In the genomic region with DNA sequence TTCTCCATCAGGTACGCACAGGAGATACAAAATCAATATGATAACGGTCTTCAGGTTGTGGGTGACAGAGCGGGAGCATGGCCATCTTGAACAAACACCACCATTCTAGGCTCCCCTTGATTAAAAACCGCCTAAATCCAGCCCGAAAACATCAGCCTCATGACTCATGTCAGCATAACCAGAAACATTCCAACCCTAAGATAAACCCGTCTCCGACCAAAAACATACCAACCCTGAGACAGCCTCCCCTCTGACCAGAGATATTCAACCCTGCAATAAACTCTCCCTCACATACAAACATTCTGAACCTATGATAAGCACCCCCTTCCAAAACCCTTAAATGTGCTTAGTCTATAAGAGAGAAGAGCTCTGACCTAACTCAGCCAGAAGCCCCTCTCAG, we compare ENCODE assay signal across 19 cellular contexts.
DNase-seq lines count a peak whose midpoint lies in the region; ATAC-seq and TF ChIP-seq lines count a peak whose summit lies in the region.
"Had no signal": no experiment of that assay in that cellular context is flagged by ENCODE, and none has a peak within 500 bp of the region (broad histone marks: within the 10 kb centered on the region; RNA-seq: fewer than 3 reads in every experiment).

No MANE protein-coding gene starts in this region.

- BruUV-seq in MCF 10A (replicated peaks; lab: Mats Ljungman, UMichigan) (no TSS peak), mammary epithelial cell (replicated peaks; lab: Mats Ljungman, UMichigan) (no TSS peak)

- H3K27ac ChIP-seq in mammary epithelial cell (ENCODE audit: insufficient read depth, low read depth, low read length) = no peak overlapping the region
- peak overlapping the region; percentile 82 to 94 for H3K27ac ChIP-seq in right atrium auricular region
- no peak overlapping the region for H3K27ac ChIP-seq in CD4-positive, alpha-beta T cell (ENCODE audit: low read depth, low read length)
- H3K27ac ChIP-seq: 22Rv1, RWPE1, sigmoid colon had no signal

- peaks cover 7% of the 10 kb centered on the region for H3K4me1 Mint-ChIP-seq in MCF 10A (ENCODE audit: insufficient read depth, unreplicated experiment)
- H3K4me1 Mint-ChIP-seq in CD4-positive, alpha-beta T cell (ENCODE audit: low read depth) = no peaks in the 10 kb centered on the region
- H3K4me1 Mint-ChIP-seq: nephron had no signal

- H3K27me3 ChIP-seq in mammary epithelial cell (ENCODE audit: insufficient read depth, low read length) (no peaks in the 10 kb centered on the region), right atrium auricular region (no peaks in the 10 kb centered on the region)
- H3K27me3 ChIP-seq in CD4-positive, alpha-beta T cell (ENCODE audit: control insufficient read depth, insufficient read depth, low read length) = no peaks in the 10 kb centered on the region
- H3K27me3 ChIP-seq: sigmoid colon had no signal

- H4K20me1 ChIP-seq in mammary epithelial cell (ENCODE audit: insufficient read depth, low read length) = no peaks in the 10 kb centered on the region

- H2AFZ ChIP-seq in mammary epithelial cell (ENCODE audit: low read depth, low read length) = no peak overlapping the region

- no peaks in the 10 kb centered on the region for H3K27me3 Mint-ChIP-seq in MCF 10A (ENCODE audit: insufficient read depth, unreplicated experiment)
- no peaks in the 10 kb centered on the region for H3K27me3 Mint-ChIP-seq in CD4-positive, alpha-beta T cell
- H3K27me3 Mint-ChIP-seq: brain had no signal

- no peaks in the 10 kb centered on the region for H3K9me3 Mint-ChIP-seq in MCF 10A (ENCODE audit: unreplicated experiment)
- H3K9me3 Mint-ChIP-seq in CD4-positive, alpha-beta T cell = peaks cover 20% of the 10 kb centered on the region

- dilution Hi-C loops in mammary epithelial cell (cut with HindIII; ENCODE audit: low sequenced_read_pairs) = no loop called here

- CTCF ChIA-PET in MCF 10A (lab: Yijun Ruan, JAX) = no interaction called here
- CTCF ChIA-PET in mammary epithelial cell (lab: Charles Lee; ENCODE audit: low non-redundant PET) = no interaction called here
- CTCF ChIA-PET in CD4-positive, alpha-beta T cell (lab: Charles Lee) = no interaction called here

- H3K27ac Mint-ChIP-seq in MCF 10A (ENCODE audit: low read depth, unreplicated experiment) = peak overlapping the region; percentile 20
- H3K27ac Mint-ChIP-seq in CD4-positive, alpha-beta T cell = no peak overlapping the region
- H3K27ac Mint-ChIP-seq: activated T-helper 1 cell treated with anti-CD3 and anti-CD28 coated beads, Interleukin-12 subunit alpha, Interleukin-12 subunit beta, Interleukin-2, Interleukin-4 antibody, amounts not matched to agents 30 ng/mL and 10 ng/mL and 1 ng/mL, durations not matched to agents 14 hours and 24 hours and 36 hours; endodermal cell; nephron had no signal

- no peaks in the 10 kb centered on the region for H3K79me2 ChIP-seq in mammary epithelial cell (ENCODE audit: insufficient read depth, low read length)

- POLR2A ChIA-PET in MCF 10A (lab: Yijun Ruan, JAX) = no interaction called here
- POLR2A ChIA-PET in CD4-positive, alpha-beta T cell (lab: Charles Lee) = no interaction called here

- H3K4me2 ChIP-seq in mammary epithelial cell (ENCODE audit: insufficient read depth, low read depth, low read length) = no peak overlapping the region

- ATAC-seq in CD4-positive, alpha-beta T cell (ENCODE audit: poor library complexity) = no peak

- DNase-seq in MCF 10A (ENCODE audit: unreplicated experiment) (no peak), mammary epithelial cell (no peak), astrocyte of the spinal cord (ENCODE audit: low read depth, low spot score) (peak; percentile 77), right atrium auricular region (ENCODE audit: low spot score) (no peak), SW480 (ENCODE audit: low spot score) (no peak), foreskin melanocyte (no peak)
- DNase-seq in NK-92 treated with Interleukin-12 subunit alpha and Interleukin-12 subunit beta, amount 100 ng/mL, for 24 hours (lab: John Stamatoyannopoulos, UW) = no peak
- DNase-seq in CD4-positive, alpha-beta T cell = no peak
- DNase-seq: endodermal cell; hypothalamus; NCI-H2081; sigmoid colon; stimulated activated naive CD4-positive, alpha-beta T cell had no signal

- H3K36me3 ChIP-seq in mammary epithelial cell (ENCODE audit: insufficient read depth, low read length) = no peaks in the 10 kb centered on the region
- H3K36me3 ChIP-seq in right atrium auricular region = no peaks in the 10 kb centered on the region
- H3K36me3 ChIP-seq: HAP-1, sigmoid colon had no signal

- H3K9ac ChIP-seq in mammary epithelial cell (ENCODE audit: insufficient read depth, low read length) = no peak overlapping the region

- in situ Hi-C loops in mammary epithelial cell (cut with MboI; ENCODE audit: low sequenced_read_pairs in 2 of 2) (no loop called here), astrocyte of the spinal cord (cut with HindIII; ENCODE audit: low sequenced_read_pairs) (no loop called here)

- H3K4me3 ChIP-seq in mammary epithelial cell (replicated peaks in 1 of 3; ENCODE audit: insufficient read depth in 1 of 3, low read depth in 2 of 3, low read length in 3 of 3) (no peak overlapping the region), astrocyte of the spinal cord (ENCODE audit: low read depth, low read length) (no peak overlapping the region), right atrium auricular region (no peak overlapping the region)
- H3K4me3 ChIP-seq: HAP-1, sigmoid colon had no signal

- TF ChIP-seq CTCF in MCF 10A (IDR thresholded peaks at IDR 0.05; ENCODE audit: unreplicated experiment) = no peak
- no peak for TF ChIP-seq CTCF in mammary epithelial cell (conservative IDR thresholded peaks at IDR 0.05 in 1 of 2, IDR thresholded peaks at IDR 0.05 in 1 of 2; ENCODE audit: extremely low read depth in 1 of 2, insufficient read depth in 1 of 2, low read depth in 1 of 2, low read length in 2 of 2)
- TF ChIP-seq CTCF in astrocyte of the spinal cord (IDR thresholded peaks at IDR 0.05; ENCODE audit: low read depth, low read length) = no peak
- no peak for TF ChIP-seq CTCF in right atrium auricular region (IDR thresholded peaks at IDR 0.05)
- no peak for TF ChIP-seq CTCF in CD4-positive, alpha-beta T cell (IDR thresholded peaks at IDR 0.05)

- H3K9me3 ChIP-seq in mammary epithelial cell (replicated peaks; ENCODE audit: insufficient read depth, low read length) = peaks cover 6% of the 10 kb centered on the region
- H3K9me3 ChIP-seq in right atrium auricular region = no peaks in the 10 kb centered on the region
- no peaks in the 10 kb centered on the region for H3K9me3 ChIP-seq in CD4-positive, alpha-beta T cell (ENCODE audit: control insufficient read depth, low read length)
- H3K9me3 ChIP-seq: HAP-1 had no signal

- intact Hi-C loops in MCF 10A (cut with micrococcal nuclease) = no loop called here
- intact Hi-C loops in mammary epithelial cell (cut with micrococcal nuclease) = no loop called here
- intact Hi-C loops in CD4-positive, alpha-beta T cell (cut with DNase I, micrococcal nuclease) = no loop called here

- WGBS in mammary epithelial cell (ENCODE audit: low coverage, missing lambda C conversion rate) = 73% methylated on average over 7 of the region's 7 CpGs

- no peak overlapping the region for H3K4me3 Mint-ChIP-seq in MCF 10A (ENCODE audit: unreplicated experiment)
- H3K4me3 Mint-ChIP-seq in CD4-positive, alpha-beta T cell = no peak overlapping the region
- H3K4me3 Mint-ChIP-seq: activated T-helper 1 cell treated with anti-CD3 and anti-CD28 coated beads, Interleukin-12 subunit alpha, Interleukin-12 subunit beta, Interleukin-2, Interleukin-4 antibody, amounts not matched to agents 30 ng/mL and 10 ng/mL and 1 ng/mL, durations not matched to agents 14 hours and 24 hours and 36 hours; brain; endodermal cell; nephron had no signal

- peaks cover 19% of the 10 kb centered on the region for H3K36me3 Mint-ChIP-seq in MCF 10A (ENCODE audit: insufficient read depth, unreplicated experiment)
- H3K36me3 Mint-ChIP-seq in CD4-positive, alpha-beta T cell (ENCODE audit: low read depth) = peaks cover 95% of the 10 kb centered on the region

- H3K4me1 ChIP-seq in mammary epithelial cell (ENCODE audit: insufficient read depth, low read length) (no peaks in the 10 kb centered on the region), right atrium auricular region (peaks cover 0 to 11% of the 10 kb centered on the region in 2 donors)
- H3K4me1 ChIP-seq: HAP-1, sigmoid colon had no signal

Comparison
In these comparisons a context has a peak if more than half of its experiments do, and no peak if none do; other contexts are left out.
1. H3K27ac ChIP-seq: peak in right atrium auricular region (2 of 2); none in mammary epithelial cell (single experiment) and CD4-positive, alpha-beta T cell (single experiment).